In genomic region chr4:127708985-127709384, GRCh38 we compare ENCODE assay signal across 1 cellular context.
TF ChIP-seq lines count a peak whose summit lies in the region.

No MANE protein-coding gene starts in this region.

TF ChIP-seq in GM23338, 12 proteins besides CTCF, POLR2A, EP300 and RAD21 (continued from another document):
- TF ChIP-seq ZNF462 (CRISPR knock-in tag; IDR thresholded peaks at IDR 0.05) (no peak), EZH2phosphoT487 (IDR thresholded peaks at IDR 0.05; ENCODE audit: unreplicated experiment) (no peak), NANOG (IDR thresholded peaks at IDR 0.05; ENCODE audit: borderline replicate concordance) (no peak), POLR2AphosphoS5 (IDR thresholded peaks at IDR 0.05; ENCODE audit: low read depth) (no peak), ZNF114 (CRISPR knock-in tag; IDR thresholded peaks at IDR 0.05) (no peak), CREB1 (CRISPR knock-in tag; IDR thresholded peaks at IDR 0.05; ENCODE audit: low read depth) (no peak), ETS1 (IDR thresholded peaks at IDR 0.05) (no peak)
